ENCODE assay signal across 10 cellular contexts in the genomic region with DNA sequence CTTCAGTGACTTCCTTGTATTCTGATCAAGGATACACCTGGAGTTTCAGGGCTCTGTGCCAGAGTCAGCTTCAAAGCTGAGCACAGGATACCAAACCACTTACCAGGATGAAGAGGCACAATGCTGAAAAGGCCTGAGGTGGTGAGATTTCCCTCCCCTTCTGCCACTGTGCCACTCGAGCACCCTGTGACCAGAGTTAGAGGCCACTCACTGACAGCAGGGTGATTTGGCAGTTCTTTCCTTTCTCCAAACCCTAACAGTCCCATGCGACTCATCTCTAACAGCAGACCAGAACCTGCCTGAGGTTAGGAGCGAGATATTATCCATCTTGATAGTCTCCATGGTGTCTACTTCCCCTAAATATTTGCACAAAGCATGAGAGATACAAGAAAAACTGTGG. TPM values are rescaled to one million over a fixed set of nuclear protein-coding genes. Genes with fewer than 3 reads are reported as not detected.
DNase-seq lines count a peak whose midpoint lies in the region; ATAC-seq, FAIRE-seq and TF ChIP-seq lines count a peak whose summit lies in the region.
"Had no signal": no experiment of that assay in that cellular context is flagged by ENCODE, and none has a peak within 500 bp of the region (broad histone marks: within the 10 kb centered on the region; RNA-seq: fewer than 3 reads in every experiment).

No MANE protein-coding gene starts in this region.

- H3K4me1 Mint-ChIP-seq in activated naive CD4-positive, alpha-beta T cell treated with anti-CD3 and anti-CD28 coated beads, Interleukin-2, amount 10 ng/mL, durations not matched to agents 7 days and 5 days: peaks cover 36% of the 10 kb centered on the region
- peaks cover 20% of the 10 kb centered on the region for H3K4me1 Mint-ChIP-seq in type B pancreatic cell (ENCODE audit: unreplicated experiment)

- H3K27me3 ChIP-seq in RWPE2 (ENCODE audit: insufficient read depth, poor library complexity, severe bottlenecking): no peaks in the 10 kb centered on the region
- no peaks in the 10 kb centered on the region for H3K27me3 ChIP-seq in endothelial cell of umbilical vein (ENCODE audit: control insufficient read depth in 2 of 2, insufficient read depth in 2 of 2, low read length in 2 of 2)

- no peak overlapping the region for H2AFZ ChIP-seq in endothelial cell of umbilical vein (ENCODE audit: low read depth, low read length)

- no peaks in the 10 kb centered on the region for H3K79me2 ChIP-seq in endothelial cell of umbilical vein (ENCODE audit: control insufficient read depth, insufficient read depth, low read length)

- no peaks in the 10 kb centered on the region for H3K9me1 ChIP-seq in endothelial cell of umbilical vein (replicated peaks; ENCODE audit: control insufficient read depth, extremely low read depth, insufficient read depth, low read length)

- no peak for ATAC-seq in RWPE2 (ENCODE audit: low read depth)
- ATAC-seq in HG02885 (IDR thresholded peaks at IDR 0.05; ENCODE audit: poor library complexity, unreplicated experiment): no peak
- ATAC-seq in HG03108 (IDR thresholded peaks at IDR 0.05; ENCODE audit: unreplicated experiment): no peak

- DNase-seq in activated naive CD4-positive, alpha-beta T cell treated with anti-CD3 and anti-CD28 coated beads, Interleukin-2, amount 10 ng/mL, durations not matched to agents 7 days and 5 days: no peak
- DNase-seq in activated naive CD4-positive, alpha-beta T cell treated with anti-CD3 and anti-CD28 coated beads, Interleukin-2, amount 50 U/mL, for 16 hours: no peak
- DNase-seq in RWPE2 (ENCODE audit: low spot score) (no peak), endothelial cell of umbilical vein (ENCODE audit: low read depth, low spot score) (no peak), type B pancreatic cell (ENCODE audit: extremely low spot score, unreplicated experiment) (no peak), middle frontal gyrus (ENCODE audit: extremely low spot score, low spot score) (no peak)
- DNase-seq: amygdala, NCI-H1436 treated with DMSO at 0.1 percent for 48 hours had no signal

- POLR2A ChIA-PET in endothelial cell of umbilical vein (lab: Charles Lee): no interaction called here

- H3K9me3 ChIP-seq in RWPE2 (ENCODE audit: severe bottlenecking) (no peaks in the 10 kb centered on the region), endothelial cell of umbilical vein (replicated peaks; ENCODE audit: control insufficient read depth, insufficient read depth, low read length) (no peaks in the 10 kb centered on the region)

- peak overlapping the region; percentile 97 for H3K27ac Mint-ChIP-seq in activated naive CD4-positive, alpha-beta T cell treated with anti-CD3 and anti-CD28 coated beads, Interleukin-2, amount 10 ng/mL, durations not matched to agents 7 days and 5 days
- no peak overlapping the region for H3K27ac Mint-ChIP-seq in type B pancreatic cell

- no peaks in the 10 kb centered on the region for H3K27me3 Mint-ChIP-seq in activated naive CD4-positive, alpha-beta T cell treated with anti-CD3 and anti-CD28 coated beads, Interleukin-2, amount 10 ng/mL, durations not matched to agents 7 days and 5 days
- H3K27me3 Mint-ChIP-seq in type B pancreatic cell: no peaks in the 10 kb centered on the region

- peaks cover 41% of the 10 kb centered on the region for H3K36me3 Mint-ChIP-seq in activated naive CD4-positive, alpha-beta T cell treated with anti-CD3 and anti-CD28 coated beads, Interleukin-2, amount 10 ng/mL, durations not matched to agents 7 days and 5 days
- peaks cover 31% of the 10 kb centered on the region for H3K36me3 Mint-ChIP-seq in type B pancreatic cell

- TF ChIP-seq CTCF in RWPE2 (IDR thresholded peaks at IDR 0.05; ENCODE audit: poor library complexity, severe bottlenecking) (no peak), endothelial cell of umbilical vein (IDR thresholded peaks at IDR 0.05; ENCODE audit: extremely low read depth in 1 of 2, insufficient read depth in 1 of 2, low read depth in 1 of 2, low read length in 2 of 2) (no peak), type B pancreatic cell (conservative IDR thresholded peaks at IDR 0.05) (no peak)

- intact Hi-C loops in endothelial cell of umbilical vein (cut with micrococcal nuclease): no loop called here

- FAIRE-seq in endothelial cell of umbilical vein (lab: Jason Lieb, UNC): peak; percentile 67

- CTCF ChIA-PET in activated naive CD4-positive, alpha-beta T cell treated with anti-CD3 and anti-CD28 coated beads, Interleukin-2, amount 10 ng/mL, durations not matched to agents 7 days and 5 days (lab: Charles Lee): interaction anchor here (0.6 kb wide), 1 partner anchor 172 kb away, joined by 3 read pairs; no protein-coding TSS in a partner anchor
- CTCF ChIA-PET in endothelial cell of umbilical vein (lab: Charles Lee): interaction anchor here (1.0 to 1.9 kb wide), 4 partner anchors 10 to 673 kb away, joined by 3 to 6 read pairs (median 4); a partner anchor contains a TSS

- no TSS peak for BruUV-seq in endothelial cell of umbilical vein (replicated peaks; lab: Mats Ljungman, UMichigan)

- no peak overlapping the region for H3K4me2 ChIP-seq in endothelial cell of umbilical vein (ENCODE audit: insufficient read depth, low read length)

- peaks cover 21% of the 10 kb centered on the region for H3K36me3 ChIP-seq in RWPE2 (ENCODE audit: low read depth)
- H3K36me3 ChIP-seq in endothelial cell of umbilical vein (ENCODE audit: control insufficient read depth in 2 of 2, extremely low read depth in 1 of 2, insufficient read depth in 2 of 2, low read length in 2 of 2): no peaks in the 10 kb centered on the region

- H3K4me1 ChIP-seq in RWPE2 (ENCODE audit: insufficient read depth, poor library complexity, severe bottlenecking) (peaks cover 14% of the 10 kb centered on the region), endothelial cell of umbilical vein (ENCODE audit: control insufficient read depth, extremely low read depth, insufficient read depth, low read length) (peaks cover 26% of the 10 kb centered on the region)

- no peak overlapping the region for H3K9ac ChIP-seq in endothelial cell of umbilical vein (replicated peaks; ENCODE audit: extremely low read depth, insufficient read depth, low read length)

- H3K27ac ChIP-seq in RWPE2 (ENCODE audit: poor library complexity, severe bottlenecking) (peak overlapping the region; percentile 86), endothelial cell of umbilical vein (ENCODE audit: insufficient read depth, low read depth, low read length) (no peak overlapping the region)

- peaks cover 4% of the 10 kb centered on the region for H3K9me3 Mint-ChIP-seq in activated naive CD4-positive, alpha-beta T cell treated with anti-CD3 and anti-CD28 coated beads, Interleukin-2, amount 10 ng/mL, durations not matched to agents 7 days and 5 days
- H3K9me3 Mint-ChIP-seq in type B pancreatic cell: peaks cover 9% of the 10 kb centered on the region

- H3K4me3 ChIP-seq in RWPE2 (ENCODE audit: severe bottlenecking) (no peak overlapping the region), endothelial cell of umbilical vein (replicated peaks in 1 of 3; ENCODE audit: insufficient read depth in 1 of 3, low read depth in 1 of 3, low read length in 3 of 3) (no peak overlapping the region)

- dilution Hi-C loops in endothelial cell of umbilical vein (cut with MboI; ENCODE audit: extremely low pct_ligation_motif_present, low sequenced_read_pairs): loop anchor here (25.0 kb wide), 1 partner anchor 249 kb away; a partner anchor contains a TSS

- no peak for TF ChIP-seq POLR2A in endothelial cell of umbilical vein (IDR thresholded peaks at IDR 0.05; ENCODE audit: low read depth, low read length)

- H4K20me1 ChIP-seq in endothelial cell of umbilical vein (replicated peaks; ENCODE audit: control insufficient read depth, extremely low read depth, insufficient read depth, low read length): no peaks in the 10 kb centered on the region

- peak overlapping the region; percentile 94 for H3K4me3 Mint-ChIP-seq in activated naive CD4-positive, alpha-beta T cell treated with anti-CD3 and anti-CD28 coated beads, Interleukin-2, amount 10 ng/mL, durations not matched to agents 7 days and 5 days
- peak overlapping the region; percentile 98 for H3K4me3 Mint-ChIP-seq in type B pancreatic cell

TF ChIP-seq in endothelial cell of umbilical vein, 7 proteins besides CTCF, POLR2A, EP300 and RAD21:
- TF ChIP-seq, protein P1, sequence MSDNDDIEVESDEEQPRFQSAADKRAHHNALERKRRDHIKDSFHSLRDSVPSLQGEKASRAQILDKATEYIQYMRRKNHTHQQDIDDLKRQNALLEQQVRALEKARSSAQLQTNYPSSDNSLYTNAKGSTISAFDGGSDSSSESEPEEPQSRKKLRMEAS (IDR thresholded peaks at IDR 0.05; ENCODE audit: insufficient read depth, insufficient read length): no peak
- no peak for TF ChIP-seq FOS (IDR thresholded peaks at IDR 0.05; ENCODE audit: borderline replicate concordance, insufficient read depth, low read length)
- no peak for TF ChIP-seq JUN (IDR thresholded peaks at IDR 0.05; ENCODE audit: borderline replicate concordance, insufficient read depth, insufficient read length, low read depth)
- no peak for TF ChIP-seq EZH2 (IDR thresholded peaks at IDR 0.05; ENCODE audit: borderline replicate concordance, low read depth, low read length, severe bottlenecking)
- TF ChIP-seq GATA2 (IDR thresholded peaks at IDR 0.05; ENCODE audit: insufficient read depth, insufficient read length, low read depth, low read length): no peak
- TF ChIP-seq MYC (IDR thresholded peaks at IDR 0.05; ENCODE audit: low read depth, low read length): no peak
- no peak for TF ChIP-seq POLR2AphosphoS5 (IDR thresholded peaks at IDR 0.05; ENCODE audit: insufficient read depth, low read depth, low read length)

RNA-seq across cellular contexts. Expression of a gene that starts 1.8 kb away (rescaled TPM):
- total RNA-seq in endothelial cell of umbilical vein (20.3 and 21.2 TPM in 2 replicates), type B pancreatic cell (ENCODE audit: low replicate concordance) (25.6 and 25.9 TPM in 2 replicates)
- polyA plus RNA-seq in endothelial cell of umbilical vein: 3.3 and 3.8 TPM in 2 replicates
- polyA plus RNA-seq in endothelial cell of umbilical vein (2011; cell fraction: cytosol; rRNA removed): 10.0 and 10.1 TPM in 2 replicates
- 4.6 TPM in 2 replicates for polyA plus RNA-seq in endothelial cell of umbilical vein (2011; cell fraction: nucleus; rRNA removed)
- 12.5 and 14.7 TPM in 2 replicates for polyA plus RNA-seq in endothelial cell of umbilical vein (2012)
- 1.00 and 3.7 TPM in 2 replicates for polyA minus RNA-seq in endothelial cell of umbilical vein
- 2.6 TPM for polyA minus RNA-seq in endothelial cell of umbilical vein (2011; cell fraction: cytosol; rRNA and poly(A)+ RNA removed)
- 1.8 and 2.0 TPM in 2 replicates for polyA minus RNA-seq in endothelial cell of umbilical vein (2011; cell fraction: nucleus; rRNA and poly(A)+ RNA removed)

RNA-seq across cellular contexts. Expression of a gene that starts 14.4 kb away (rescaled TPM):
- total RNA-seq in endothelial cell of umbilical vein (26.8 and 29.7 TPM in 2 replicates), type B pancreatic cell (ENCODE audit: low replicate concordance) (1.2 and 1.4 TPM in 2 replicates)
- 25.4 and 27.9 TPM in 2 replicates for polyA plus RNA-seq in endothelial cell of umbilical vein
- polyA plus RNA-seq in endothelial cell of umbilical vein (2011; cell fraction: cytosol; rRNA removed): 18.5 and 23.3 TPM in 2 replicates
- polyA plus RNA-seq in endothelial cell of umbilical vein (2011; cell fraction: nucleus; rRNA removed): 57.7 and 59.7 TPM in 2 replicates
- polyA plus RNA-seq in endothelial cell of umbilical vein (2012): 12.3 and 21.6 TPM in 2 replicates
- 31.0 and 42.3 TPM in 2 replicates for polyA minus RNA-seq in endothelial cell of umbilical vein
- not detected for polyA minus RNA-seq in endothelial cell of umbilical vein (2011; cell fraction: cytosol; rRNA and poly(A)+ RNA removed)
- polyA minus RNA-seq in endothelial cell of umbilical vein (2011; cell fraction: nucleus; rRNA and poly(A)+ RNA removed): 42.1 and 42.3 TPM in 2 replicates

Comparison
In these comparisons a context has a peak if more than half of its experiments do, and no peak if none do; other contexts are left out.
1. RNA of a gene that starts 14.4 kb away (total RNA-seq): 26.8 to 29.7 TPM in endothelial cell of umbilical vein; 1.2 to 1.4 TPM in type B pancreatic cell; every median in the first group is over 10 times any median in the second.